21 cellular contexts compared by ENCODE assay signal in the genomic region with DNA sequence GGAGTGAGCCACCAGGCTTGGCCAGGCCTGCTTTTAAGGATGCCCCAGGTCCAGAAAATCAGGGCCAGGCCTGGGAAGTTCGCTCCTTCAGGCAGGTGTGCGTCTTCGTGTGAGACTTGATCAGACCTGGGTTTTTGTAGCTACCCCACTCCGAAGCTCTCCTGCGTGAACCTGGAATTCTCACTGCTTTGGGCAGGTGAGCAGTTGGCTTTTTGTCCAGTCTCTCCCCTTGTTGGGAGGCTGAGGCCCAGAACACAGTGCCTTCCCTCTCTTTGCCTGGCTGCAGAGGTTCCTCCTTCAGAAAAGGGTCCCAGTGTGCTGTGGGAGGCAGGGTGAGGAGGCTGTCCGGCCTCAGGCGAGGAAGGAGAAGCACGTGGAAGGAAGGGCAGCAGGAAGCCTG. TPM values are rescaled to one million over a fixed set of nuclear protein-coding genes. Genes with fewer than 3 reads are reported as not detected.
A peak's percentile ranks its signal among the peaks of the same experiment; 100 is the strongest.
DNase-seq lines count a peak whose midpoint lies in the region; ATAC-seq, FAIRE-seq and TF ChIP-seq lines count a peak whose summit lies in the region.
"Had no signal": no experiment of that assay in that cellular context is flagged by ENCODE, and none has a peak within 500 bp of the region (broad histone marks: within the 10 kb centered on the region; RNA-seq: fewer than 3 reads in every experiment).

No MANE protein-coding gene starts in this region.

- CTCF ChIA-PET in GM12878 (lab: Yijun Ruan, JAX) = no interaction called here

- intact Hi-C loops in GM12878 (cut with micrococcal nuclease; ENCODE audit: unreplicated experiment) = no loop called here

- no peak overlapping the region for H3K18ac ChIP-seq in neuronal stem cell (ENCODE audit: low read length)

- H3K27ac ChIP-seq in GM12878 (ENCODE audit: control insufficient read depth, insufficient read depth) (no peak overlapping the region), neuronal stem cell (replicated peaks; ENCODE audit: low read length) (no peak overlapping the region)
- H3K27ac ChIP-seq: 22Rv1, BLaER1, C4-2B, GM23248 had no signal

- H2BK120ac ChIP-seq in neuronal stem cell (ENCODE audit: low read depth, low read length) = no peak overlapping the region

- no peak overlapping the region for H2AK5ac ChIP-seq in neuronal stem cell (ENCODE audit: low read depth, low read length)

- TF ChIP-seq POLR2A in GM12878 (IDR thresholded peaks at IDR 0.05; ENCODE audit: low read depth, low read length) = no peak

- no peak overlapping the region for H4K91ac ChIP-seq in neuronal stem cell (ENCODE audit: low read depth, low read length, poor library complexity)

- no peak for TF ChIP-seq RAD21 in GM12878 (IDR thresholded peaks at IDR 0.05; ENCODE audit: insufficient read depth, low read depth, low read length)

- peak overlapping the region in 1 of 2 donors; percentile 9 for H3K27ac Mint-ChIP-seq in activated naive CD4-positive, alpha-beta T cell treated with anti-CD3 and anti-CD28 coated beads, Interleukin-2, amount 50 U/mL, for 72 hours
- H3K27ac Mint-ChIP-seq: B cell; CD4-positive, CD25-positive, alpha-beta regulatory T cell; CD8-positive, alpha-beta T cell had no signal

- no peak for ATAC-seq in GM12878
- no peak for ATAC-seq in activated naive CD4-positive, alpha-beta T cell treated with anti-CD3 and anti-CD28 coated beads, Interleukin-2, amount 50 U/mL, for 72 hours
- ATAC-seq: CD8-positive, alpha-beta T cell had no signal

- H3K4me2 ChIP-seq in GM12878 (ENCODE audit: control insufficient read depth, insufficient read depth) (no peak overlapping the region), neuronal stem cell (ENCODE audit: insufficient read depth, low read length, poor library complexity, severe bottlenecking) (no peak overlapping the region)
- H3K4me2 ChIP-seq: BLaER1 had no signal

- H3K9me3 Mint-ChIP-seq in activated naive CD4-positive, alpha-beta T cell treated with anti-CD3 and anti-CD28 coated beads, Interleukin-2, amount 50 U/mL, for 72 hours = no peaks in the 10 kb centered on the region
- H3K9me3 Mint-ChIP-seq: CD4-positive, CD25-positive, alpha-beta regulatory T cell; CD8-positive, alpha-beta T cell had no signal

- 77% methylated on average over 8 of the region's 8 CpGs for WGBS in GM12878 (ENCODE audit: insufficient coverage, insufficient replicate concordance, low lambda C conversion rate, missing lambda C conversion rate)
- no CpG with 5 or more reads among the region's 8 CpGs for WGBS in neuronal stem cell (ENCODE audit: extremely low coverage in 2 of 2, insufficient read length in 2 of 2, insufficient replicate concordance in 1 of 2), 2 donors

- TF ChIP-seq EP300 in GM12878 (IDR thresholded peaks at IDR 0.05; ENCODE audit: borderline replicate concordance in 1 of 2, control insufficient read depth in 1 of 2, low read depth in 2 of 2, low read length in 2 of 2) = no peak

- H4K20me1 ChIP-seq in GM12878 (ENCODE audit: control insufficient read depth, insufficient read depth) = no peaks in the 10 kb centered on the region

- TF ChIP-seq CTCF in GM12878 (IDR thresholded peaks at IDR 0.05 in 2 of 3, conservative IDR thresholded peaks at IDR 0.05 in 1 of 3; ENCODE audit: control insufficient read depth in 2 of 3, extremely low read depth in 1 of 3, insufficient read depth in 1 of 3, low read depth in 3 of 3, low read length in 3 of 3) = no peak

- no peak overlapping the region for H3K9ac ChIP-seq in GM12878 (ENCODE audit: control insufficient read depth, insufficient read depth, low read length)
- no peak overlapping the region for H3K9ac ChIP-seq in neuronal stem cell (ENCODE audit: low read depth, low read length, poor library complexity)
- H3K9ac ChIP-seq: BLaER1, GM23248 had no signal

- no peaks in the 10 kb centered on the region for H3K79me2 ChIP-seq in GM12878 (ENCODE audit: control insufficient read depth, insufficient read depth, low read length)

- H3K4me1 ChIP-seq in GM12878 (ENCODE audit: control insufficient read depth, insufficient read depth, low read length) (peaks cover 9% of the 10 kb centered on the region), neuronal stem cell (ENCODE audit: control insufficient read depth in 2 of 2, insufficient read depth in 1 of 2, low read depth in 1 of 2, low read length in 2 of 2) (peaks cover 0 to 1% of the 10 kb centered on the region in 2 donors)

- H3K4me3 ChIP-seq in GM12878 = no peak overlapping the region
- peak overlapping the region in 1 of 2 donors; percentile 1 for H3K4me3 ChIP-seq in neuronal stem cell (ENCODE audit: low read length in 2 of 2)
- H3K4me3 ChIP-seq: BLaER1, GM23248 had no signal

- H3K9me3 ChIP-seq in GM12878 (replicated peaks; ENCODE audit: control insufficient read depth, insufficient read depth, low read length) (no peaks in the 10 kb centered on the region), neuronal stem cell (replicated peaks in 1 of 2; ENCODE audit: control insufficient read depth in 2 of 2, insufficient read depth in 1 of 2, low read depth in 1 of 2, low read length in 2 of 2) (no peaks in the 10 kb centered on the region)
- H3K9me3 ChIP-seq: BLaER1 had no signal

- peak overlapping the region; percentile 58 for H2BK5ac ChIP-seq in neuronal stem cell (ENCODE audit: low read length)

- RAD21 ChIA-PET in GM12878 (lab: Charles Lee; ENCODE audit: unreplicated experiment) = no interaction called here

- H3K14ac ChIP-seq in neuronal stem cell (ENCODE audit: low read length) = no peak overlapping the region

- no peak overlapping the region for H4K8ac ChIP-seq in neuronal stem cell (ENCODE audit: low read depth, low read length)

- DNase-seq in activated CD8-positive, alpha-beta memory T cell treated with anti-CD3 and anti-CD28 coated beads for 24 hours = peak; percentile 19
- DNase-seq in activated CD8-positive, alpha-beta memory T cell treated with anti-CD3 and anti-CD28 coated beads, Interleukin-2, amount 50 U/mL, for 48 hours = no peak
- DNase-seq in GM12878 (ENCODE audit: low read depth, low spot score) = no peak
- no peak for DNase-seq in neuronal stem cell (ENCODE audit: low spot score)
- no peak for DNase-seq in activated T-cell treated with anti-CD3 and anti-CD28 coated beads for 4 hours
- no peak for DNase-seq in activated naive CD4-positive, alpha-beta T cell treated with anti-CD3 and anti-CD28 coated beads, Interleukin-2, amount 50 U/mL, for 72 hours (ENCODE audit: low spot score in 2 of 2)
- DNase-seq: CD4-positive, CD25-positive, alpha-beta regulatory T cell; CD8-positive, alpha-beta T cell; DMS53; DMS79 treated with DMSO at 0.1 percent for 48 hours; GF-D8; GM23248; H7; HCEC 1CT had no signal

- H3K36me3 Mint-ChIP-seq in activated naive CD4-positive, alpha-beta T cell treated with anti-CD3 and anti-CD28 coated beads, Interleukin-2, amount 50 U/mL, for 72 hours = no peaks in the 10 kb centered on the region

- H3K4ac ChIP-seq in neuronal stem cell (ENCODE audit: low read length) = no peak overlapping the region

- TSS peak; percentile 44 for BruUV-seq in GM12878 (replicated peaks; lab: Mats Ljungman, UMichigan)

- H2AFZ ChIP-seq in GM12878 (ENCODE audit: control insufficient read depth, low read depth, low read length) (no peak overlapping the region), neuronal stem cell (ENCODE audit: low read length) (no peak overlapping the region)
- H2AFZ ChIP-seq: GM23248 had no signal

- no peaks in the 10 kb centered on the region for H3K79me1 ChIP-seq in neuronal stem cell (ENCODE audit: low read depth, low read length)

- no peaks in the 10 kb centered on the region for H3K27me3 ChIP-seq in GM12878 (replicated peaks in 1 of 2; ENCODE audit: control insufficient read depth in 2 of 2, insufficient read depth in 2 of 2, low read length in 1 of 2)
- H3K27me3 ChIP-seq in neuronal stem cell (ENCODE audit: control insufficient read depth in 3 of 3, insufficient read depth in 3 of 3, low read depth in 1 of 3, low read length in 3 of 3) = no peaks in the 10 kb centered on the region
- H3K27me3 ChIP-seq: BLaER1 had no signal

- POLR2A ChIA-PET in GM12878 (lab: Charles Lee) = no interaction called here

- H2BK15ac ChIP-seq in neuronal stem cell (ENCODE audit: low read length) = no peak overlapping the region

- no peak overlapping the region for H3K23ac ChIP-seq in neuronal stem cell (ENCODE audit: low read depth, low read length, poor library complexity)

- peaks cover 0 to 1% of the 10 kb centered on the region in 2 experiments; a peak in 1 of 4 replicates for H3K36me3 ChIP-seq in GM12878 (ENCODE audit: control insufficient read depth in 2 of 2, insufficient read depth in 2 of 2, low read length in 1 of 2)
- peaks cover 0 to 2% of the 10 kb centered on the region in 2 donors for H3K36me3 ChIP-seq in neuronal stem cell (replicated peaks in 1 of 2; ENCODE audit: control insufficient read depth in 2 of 2, insufficient read depth in 2 of 2, low read length in 2 of 2)

- SMC1A ChIA-PET in GM12878 (lab: Charles Lee; ENCODE audit: uncharacterized antibody, unreplicated experiment) = no interaction called here

- H2BK12ac ChIP-seq in neuronal stem cell (ENCODE audit: low read length) = no peak overlapping the region

- FAIRE-seq in GM12878 (lab: Jason Lieb, UNC) = no peak
- FAIRE-seq: A204.1, GM12892, H1 had no signal

- in situ Hi-C loops in GM12878 (cut with MboI) = no loop called here

RNA-seq across cellular contexts. Expression of gene ZNF783, which starts 27.3 kb away (rescaled TPM):
- 38.1 and 45.8 TPM in 2 replicates for total RNA-seq in GM12878 (2013; cell fraction: nucleolus; rRNA removed)
- total RNA-seq in GM12878 (2014; rRNA removed) (9.9 and 10.5 TPM in 2 replicates), GM12878 (2014; rRNA removed; fragmentation: Illumina TruSeq; extraction: Trizol) (5.6 and 6.1 TPM in 2 replicates), GM12878 (2021) (12.9 and 14.4 TPM in 2 replicates)
- polyA plus RNA-seq in GM12878 (2011; ENCODE audit: low read depth) = 4.5 TPM
- polyA plus RNA-seq in GM12878 (2011; rRNA removed) (6.2 and 8.0 TPM in 2 replicates), GM12878 (2014; fragmentation: Illumina TruSeq; extraction: Trizol) (6.5 and 7.0 TPM in 2 replicates), GM12878 (2014; fragmentation: Nextera tagmentation; extraction: Ambion mirVana) (1 to 10 TPM; 2.0 to 2.8 TPM), GM12878 (2014; rRNA removed) (11.1 and 11.8 TPM in 2 replicates), GM12878 (2016; fragmentation: Nextera tagmentation; extraction: Ambion mirVana) (1 to 10 TPM; 5.7 TPM)
- 8.0 and 11.7 TPM in 2 replicates for polyA plus RNA-seq in GM12878 (2011; cell fraction: cytosol; rRNA removed)
- 49.6 and 61.3 TPM in 2 replicates for polyA plus RNA-seq in GM12878 (2011; cell fraction: nucleus; rRNA removed)
- polyA plus RNA-seq in GM12878 (2012) = 5.6 and 7.7 TPM in 2 replicates
- polyA minus RNA-seq in GM12878 (2011; rRNA and poly(A)+ RNA removed) = 3.8 and 7.2 TPM in 2 replicates
- 3.5 and 4.9 TPM in 2 replicates for polyA minus RNA-seq in GM12878 (2011; cell fraction: cytosol; rRNA and poly(A)+ RNA removed)
- 8.8 and 15.0 TPM in 2 replicates for polyA minus RNA-seq in GM12878 (2011; cell fraction: nucleus; rRNA and poly(A)+ RNA removed)
- polyA plus RNA-seq in neuronal stem cell (2013, experiment 1 of 2) = 5.0 TPM
- 4.6 TPM for polyA plus RNA-seq in neuronal stem cell (2013, experiment 2 of 2)
- 10 to 100 TPM in 1 of 2 donors, 1 to 10 TPM in 1; 7.6 to 18.2 TPM for total RNA-seq in activated naive CD4-positive, alpha-beta T cell treated with anti-CD3 and anti-CD28 coated beads, Interleukin-2, amount 50 U/mL, for 72 hours

RNA-seq across cellular contexts. Expression of gene ZNF212, which starts 49.8 kb away (rescaled TPM):
- 16.7 and 19.2 TPM in 2 replicates for total RNA-seq in GM12878 (2013; cell fraction: nucleolus; rRNA removed)
- total RNA-seq in GM12878 (2014; rRNA removed) (4.6 and 5.6 TPM in 2 replicates), GM12878 (2014; rRNA removed; fragmentation: Illumina TruSeq; extraction: Trizol) (4.4 TPM in 2 replicates), GM12878 (2021) (9.4 and 11.6 TPM in 2 replicates)
- 4.9 TPM for polyA plus RNA-seq in GM12878 (2011; ENCODE audit: low read depth)
- polyA plus RNA-seq in GM12878 (2011; rRNA removed) (3.1 and 3.7 TPM in 2 replicates), GM12878 (2014; fragmentation: Illumina TruSeq; extraction: Trizol) (3.3 and 5.7 TPM in 2 replicates), GM12878 (2014; fragmentation: Nextera tagmentation; extraction: Ambion mirVana) (1 to 10 TPM; 1.2 to 2.1 TPM), GM12878 (2014; rRNA removed) (5.1 and 6.1 TPM in 2 replicates), GM12878 (2016; fragmentation: Nextera tagmentation; extraction: Ambion mirVana) (1 to 10 TPM; 8.7 to 9.6 TPM)
- polyA plus RNA-seq in GM12878 (2011; cell fraction: cytosol; rRNA removed) = 4.3 and 5.1 TPM in 2 replicates
- 8.6 and 11.1 TPM in 2 replicates for polyA plus RNA-seq in GM12878 (2011; cell fraction: nucleus; rRNA removed)
- polyA plus RNA-seq in GM12878 (2012) = 5.6 and 6.9 TPM in 2 replicates
- 2.0 and 5.6 TPM in 2 replicates for polyA minus RNA-seq in GM12878 (2011; rRNA and poly(A)+ RNA removed)
- polyA minus RNA-seq in GM12878 (2011; cell fraction: cytosol; rRNA and poly(A)+ RNA removed) = 1.2 and 2.1 TPM in 2 replicates
- 4.6 and 7.7 TPM in 2 replicates for polyA minus RNA-seq in GM12878 (2011; cell fraction: nucleus; rRNA and poly(A)+ RNA removed)
- 8.9 TPM for polyA plus RNA-seq in neuronal stem cell (2013, experiment 1 of 2)
- 9.1 TPM for polyA plus RNA-seq in neuronal stem cell (2013, experiment 2 of 2)
- 10 to 100 TPM; 12.1 to 13.3 TPM for total RNA-seq in activated naive CD4-positive, alpha-beta T cell treated with anti-CD3 and anti-CD28 coated beads, Interleukin-2, amount 50 U/mL, for 72 hours
